ENCODE assay signal across 18 cellular contexts in genomic region chr5:170863646-170864045, GRCh38. TPM values are rescaled to one million over a fixed set of nuclear protein-coding genes. Genes with fewer than 3 reads are reported as not detected.
DNase-seq lines count a peak whose midpoint lies in the region; ATAC-seq and TF ChIP-seq lines count a peak whose summit lies in the region.
"Had no signal": no experiment of that assay in that cellular context is flagged by ENCODE, and none has a peak within 500 bp of the region (broad histone marks: within the 10 kb centered on the region; RNA-seq: fewer than 3 reads in every experiment).

No MANE protein-coding gene starts in this region.

- DNase-seq in ELR (ENCODE audit: low read depth) (peak; percentile 49), astrocyte of the cerebellum (ENCODE audit: low read depth) (peak; percentile 51), fibroblast of the conjunctiva (ENCODE audit: low read depth) (peak; percentile 23), osteocyte (ENCODE audit: extremely low spot score, unreplicated experiment) (no peak), NCI-H1436 treated with DMSO at 0.1 percent for 48 hours (lab: John Stamatoyannopoulos, UW) (no peak), NCI-H2196 treated with DMSO at 0.1 percent for 48 hours (lab: John Stamatoyannopoulos, UW; ENCODE audit: unreplicated experiment) (no peak)
- DNase-seq: adrenal gland, DMS79 treated with DMSO at 0.1 percent for 48 hours, left ventricle myocardium superior, NCI-H2081 treated with DMSO at 0.1 percent for 48 hours, NCI-H774, retina, SW 1271 had no signal

- H3K36me3 Mint-ChIP-seq in osteocyte (ENCODE audit: unreplicated experiment): peaks cover 7% of the 10 kb centered on the region

- TF ChIP-seq CTCF in astrocyte of the cerebellum (IDR thresholded peaks at IDR 0.05; ENCODE audit: low read depth, low read length, missing control alignments) (no peak), osteocyte (IDR thresholded peaks at IDR 0.05) (no peak)

- ATAC-seq in GM21529 (IDR thresholded peaks at IDR 0.05; ENCODE audit: unreplicated experiment) (no peak), HG03520 (IDR thresholded peaks at IDR 0.05; ENCODE audit: unreplicated experiment) (no peak)
- ATAC-seq: activated T-helper 17 cell treated with anti-CD3 and anti-CD28 coated beads, Interleukin-2, amount 50 U/mL, for 72 hours; left ventricle myocardium superior had no signal

- peaks cover 13% of the 10 kb centered on the region for H3K9me3 Mint-ChIP-seq in osteocyte (ENCODE audit: unreplicated experiment)

- H3K27me3 Mint-ChIP-seq in osteocyte (ENCODE audit: unreplicated experiment): no peaks in the 10 kb centered on the region

- no peak overlapping the region for H3K4me3 ChIP-seq in astrocyte of the cerebellum (ENCODE audit: low read depth, low read length)

- in situ Hi-C loops in astrocyte of the cerebellum (cut with HindIII; ENCODE audit: low sequenced_read_pairs): no loop called here

- peaks cover 17% of the 10 kb centered on the region for H3K4me1 Mint-ChIP-seq in osteocyte (ENCODE audit: unreplicated experiment)
- H3K4me1 Mint-ChIP-seq: activated T-helper 17 cell treated with anti-CD3 and anti-CD28 coated beads, Interleukin-2, amount 50 U/mL, for 72 hours had no signal

- peak overlapping the region; percentile 9 for H3K27ac Mint-ChIP-seq in osteocyte (ENCODE audit: unreplicated experiment)
- H3K27ac Mint-ChIP-seq: activated T-helper 17 cell treated with anti-CD3 and anti-CD28 coated beads, Interleukin-2, amount 50 U/mL, for 72 hours; dendritic cell treated with granulocyte-macrophage colony-stimulating factor and Interleukin-4, amounts not matched to agents 40 ng/mL and 50 ng/mL, for 4 days had no signal

- H3K4me3 Mint-ChIP-seq in osteocyte (ENCODE audit: unreplicated experiment): peak overlapping the region; percentile 85
- H3K4me3 Mint-ChIP-seq: activated T-helper 17 cell treated with anti-CD3 and anti-CD28 coated beads, Interleukin-2, amount 50 U/mL, for 72 hours; dendritic cell treated with granulocyte-macrophage colony-stimulating factor and Interleukin-4, amounts not matched to agents 40 ng/mL and 50 ng/mL, for 4 days had no signal

RNA-seq across cellular contexts. Expression of gene RANBP17, which starts 1.8 kb away (rescaled TPM):
- total RNA-seq in osteocyte: 15.7 and 17.5 TPM in 2 replicates
- total RNA-seq: activated T-helper 17 cell treated with anti-CD3 and anti-CD28 coated beads, Interleukin-2, amount 50 U/mL, for 72 hours; M059J had no signal

Comparison
In these comparisons a context has a peak if more than half of its experiments do, and no peak if none do; other contexts are left out.
1. DNase-seq: peak in ELR (single experiment), astrocyte of the cerebellum (single experiment) and fibroblast of the conjunctiva (single experiment); none in osteocyte (single experiment), NCI-H1436 treated with DMSO at 0.1 percent for 48 hours (single experiment) and NCI-H2196 treated with DMSO at 0.1 percent for 48 hours (single experiment).